Comparison of ENCODE assay signal across 16 cellular contexts in the genomic region with DNA sequence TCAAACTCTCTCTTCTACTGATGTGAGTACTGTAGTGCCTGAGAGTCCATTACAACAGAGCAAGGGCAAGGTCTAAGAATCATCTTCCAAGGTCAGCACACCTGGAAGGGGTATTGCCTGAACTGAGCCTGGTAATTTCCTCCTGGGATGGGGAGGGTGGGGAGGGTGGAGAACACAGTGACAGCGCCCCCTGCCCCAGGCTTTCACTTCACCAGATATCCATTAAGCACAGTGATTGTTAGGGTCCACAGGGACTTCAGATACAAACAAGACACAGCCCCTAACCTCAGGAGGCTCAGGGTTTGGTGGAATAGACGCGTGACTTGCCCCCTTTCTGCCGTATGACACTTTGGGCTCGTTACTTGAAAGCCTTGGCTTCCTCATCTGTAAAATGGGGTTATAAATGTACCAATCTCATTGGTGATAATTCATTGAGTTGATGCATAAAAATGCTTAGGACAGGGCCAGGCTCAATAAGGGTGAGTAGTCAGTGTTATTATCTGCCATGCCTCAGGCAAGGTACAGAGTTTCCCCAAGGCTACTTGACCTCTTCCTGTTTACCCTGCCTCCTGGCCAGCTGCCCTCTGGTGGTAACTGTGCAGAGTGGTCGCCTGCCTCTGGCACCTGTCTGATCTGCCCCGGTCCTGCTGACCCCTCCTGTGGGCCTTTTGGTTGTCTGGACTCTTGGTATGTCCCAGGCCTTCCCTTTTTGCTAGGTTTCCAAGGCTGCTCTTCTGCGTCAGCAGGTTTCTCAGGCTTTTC. TPM values are rescaled to one million over a fixed set of nuclear protein-coding genes. Genes with fewer than 3 reads are reported as not detected.
DNase-seq lines count a peak whose midpoint lies in the region; ATAC-seq, FAIRE-seq and TF ChIP-seq lines count a peak whose summit lies in the region.
"Had no signal": no experiment of that assay in that cellular context is flagged by ENCODE, and none has a peak within 500 bp of the region (broad histone marks: within the 10 kb centered on the region; RNA-seq: fewer than 3 reads in every experiment).

No MANE protein-coding gene starts in this region.

- no peak overlapping the region for H3K4me3 Mint-ChIP-seq in CD14-positive monocyte
- H3K4me3 Mint-ChIP-seq: activated T-cell treated with anti-CD3 and anti-CD28 coated beads, Interleukin-2, amount 50 U/mL, for 4 hours; naive B cell had no signal

- intact Hi-C loops in CD14-positive monocyte (cut with micrococcal nuclease), result no loop called here

- peaks cover 3% of the 10 kb centered on the region for H3K4me1 Mint-ChIP-seq in CD14-positive monocyte

- DNase-seq in CD14-positive monocyte (ENCODE audit: low spot score), result no peak
- DNase-seq in GM12891 (ENCODE audit: insufficient read length, low spot score), result no peak
- DNase-seq in SW480 (ENCODE audit: low spot score), result peak; percentile 30
- DNase-seq in fibroblast of pulmonary artery (ENCODE audit: low read depth), result no peak
- no peak for DNase-seq in GM19240 (ENCODE audit: insufficient read length, low spot score)
- DNase-seq in SIG-M5 treated with dmso at 0.1 percent for 504 hours (lab: John Stamatoyannopoulos, UW; ENCODE audit: unreplicated experiment), result no peak
- DNase-seq in NCI-H524 treated with DMSO at 0.1 percent for 48 hours (lab: John Stamatoyannopoulos, UW), result no peak
- DNase-seq: activated T-cell treated with anti-CD3 and anti-CD28 coated beads, Interleukin-2, amount 50 U/mL, for 4 hours; naive B cell; NCI-H1694; NCI-H774; right cardiac atrium; stimulated activated CD4-positive, alpha-beta T cell treated with anti-CD3 and anti-CD28 coated beads, Interleukin-4, amount 100 ng/mL, for 4 hours; stimulated activated naive CD4-positive, alpha-beta T cell had no signal

- peaks cover 2 to 6% (median 5%) of the 10 kb centered on the region in 3 donors for H3K27me3 Mint-ChIP-seq in CD14-positive monocyte (ENCODE audit: low read depth in 3 of 3)

- TF ChIP-seq CTCF in CD14-positive monocyte (IDR thresholded peaks at IDR 0.05) (peak; percentile 32), fibroblast of pulmonary artery (IDR thresholded peaks at IDR 0.05; ENCODE audit: low read length, missing control alignments) (peak; percentile 0)

- no peak overlapping the region for H3K27ac Mint-ChIP-seq in CD14-positive monocyte

- H3K36me3 Mint-ChIP-seq in CD14-positive monocyte, result no peaks in the 10 kb centered on the region
- H3K36me3 Mint-ChIP-seq: naive B cell had no signal

- no peak for ATAC-seq in GM19328 (IDR thresholded peaks at IDR 0.05; ENCODE audit: unreplicated experiment)
- ATAC-seq: right cardiac atrium had no signal

- H3K9me3 Mint-ChIP-seq in CD14-positive monocyte, result no peaks in the 10 kb centered on the region
- H3K9me3 Mint-ChIP-seq: activated T-cell treated with anti-CD3 and anti-CD28 coated beads, Interleukin-2, amount 50 U/mL, for 4 hours; naive B cell had no signal

- FAIRE-seq in GM12891 (lab: Jason Lieb, UNC), result peak; percentile 13
- FAIRE-seq: astrocyte had no signal

- no peak overlapping the region for H3K4me3 ChIP-seq in fibroblast of pulmonary artery (replicated peaks; ENCODE audit: low read depth, low read length)

- TF ChIP-seq POLR2A in GM12891 (IDR thresholded peaks at IDR 0.05; ENCODE audit: low read depth, low read length), result no peak

TF ChIP-seq in GM12891, 5 proteins besides CTCF, POLR2A, EP300 and RAD21:
- TF ChIP-seq TAF1 (IDR thresholded peaks at IDR 0.05; ENCODE audit: low read depth, low read length), result no peak
- TF ChIP-seq PAX5 (IDR thresholded peaks at IDR 0.05; ENCODE audit: insufficient read depth, low read length, severe bottlenecking), result no peak
- TF ChIP-seq POLR2AphosphoS5 (IDR thresholded peaks at IDR 0.05; ENCODE audit: low read depth, low read length), result no peak
- TF ChIP-seq SPI1 (IDR thresholded peaks at IDR 0.05; ENCODE audit: low read depth, low read length), result no peak
- TF ChIP-seq POU2F2 (IDR thresholded peaks at IDR 0.05; ENCODE audit: low read depth, low read length), result no peak

RNA-seq across cellular contexts. Expression of a gene that starts 13.1 kb away (rescaled TPM):
- polyA plus RNA-seq in CD14-positive monocyte, result 10 to 100 TPM; 11.4 to 21.2 TPM
- polyA plus RNA-seq in GM12891 (2012; ENCODE audit: low read depth, missing spikeins), result 34.5 TPM
